In genomic region chr11:15988693-15989231, GRCh38 we compare ENCODE assay signal across 12 cellular contexts.
DNase-seq lines count a peak whose midpoint lies in the region; ATAC-seq, FAIRE-seq and TF ChIP-seq lines count a peak whose summit lies in the region.
"Had no signal": no experiment of that assay in that cellular context is flagged by ENCODE, and none has a peak within 500 bp of the region (broad histone marks: within the 10 kb centered on the region; RNA-seq: fewer than 3 reads in every experiment).

No MANE protein-coding gene starts in this region.

- no peak for FAIRE-seq in K562 (lab: Jason Lieb, UNC)

- no peaks in the 10 kb centered on the region for H3K9me1 ChIP-seq in K562 (ENCODE audit: control insufficient read depth, insufficient read depth, low read length)

- no peak overlapping the region for H3K27ac ChIP-seq in 22Rv1
- no peak overlapping the region for H3K27ac ChIP-seq in K562 (ENCODE audit: extremely low read depth, low read depth, low read length)
- H3K27ac ChIP-seq in iPS-20b (ENCODE audit: low read length), result no peak overlapping the region
- H3K27ac ChIP-seq in tibial artery, result no peak overlapping the region
- H3K27ac ChIP-seq: adrenal gland, prostate gland had no signal

- no peaks in the 10 kb centered on the region for H3K27me3 ChIP-seq in K562 (ENCODE audit: control insufficient read depth in 2 of 2, insufficient read depth in 2 of 2, low read length in 2 of 2)
- peaks cover 67% of the 10 kb centered on the region for H3K27me3 ChIP-seq in iPS-20b (ENCODE audit: insufficient read depth, low read length)
- H3K27me3 ChIP-seq in tibial artery, result no peaks in the 10 kb centered on the region
- H3K27me3 ChIP-seq: adrenal gland had no signal

- H3K36me3 ChIP-seq in K562 (ENCODE audit: control insufficient read depth, insufficient read depth, low read length), result no peaks in the 10 kb centered on the region
- H3K36me3 ChIP-seq in iPS-20b (ENCODE audit: insufficient read depth, low read depth, low read length), result no peaks in the 10 kb centered on the region
- H3K36me3 ChIP-seq in tibial artery, result no peaks in the 10 kb centered on the region
- H3K36me3 ChIP-seq: adrenal gland, prostate gland had no signal

- no peak overlapping the region for H3K4me2 ChIP-seq in K562 (ENCODE audit: insufficient read depth, low read length)

- H3K4me1 ChIP-seq in K562 (replicated peaks in 1 of 2; ENCODE audit: control insufficient read depth in 2 of 2, insufficient read depth in 2 of 2, low read length in 2 of 2) (no peaks in the 10 kb centered on the region), iPS-20b (ENCODE audit: insufficient read depth, low read length) (no peaks in the 10 kb centered on the region), tibial artery (no peaks in the 10 kb centered on the region)
- H3K4me1 ChIP-seq: adrenal gland, prostate gland had no signal

- TF ChIP-seq POLR2A in K562 (conservative IDR thresholded peaks at IDR 0.05), result no peak

- no peaks in the 10 kb centered on the region for H4K20me1 ChIP-seq in K562 (replicated peaks; ENCODE audit: control insufficient read depth, insufficient read depth, low read length)

- peak; percentile 50 for TF ChIP-seq CTCF in 22Rv1 (IDR thresholded peaks at IDR 0.05)
- peak; percentile 40 to 52 (median 49); a peak in 4 of 6 replicates for TF ChIP-seq CTCF in K562 (IDR thresholded peaks at IDR 0.05 in 2 of 3, conservative IDR thresholded peaks at IDR 0.05 in 1 of 3; ENCODE audit: insufficient read depth in 2 of 3, low read depth in 1 of 3, low read length in 3 of 3)
- TF ChIP-seq CTCF in tibial artery (IDR thresholded peaks at IDR 0.05), result peak in 1 of 2 experiments; percentile 7

- H3K9ac ChIP-seq in K562 (ENCODE audit: insufficient read depth in 1 of 2, low read depth in 2 of 2, low read length in 2 of 2) (no peak overlapping the region), iPS-20b (ENCODE audit: low read depth, low read length) (no peak overlapping the region)

- H2AFZ ChIP-seq in K562 (ENCODE audit: low read depth, low read length), result peak overlapping the region; percentile 32; the same call in 1 of the 2 replicates

- POLR2A ChIA-PET in K562 (lab: Yijun Ruan, JAX), result interaction anchor here (1.1 kb wide), 1 partner anchor 8 kb away, joined by 3 read pairs; no protein-coding TSS in a partner anchor

- CTCF ChIA-PET in K562 (lab: Yijun Ruan, JAX; ENCODE audit: low intra/inter-chr PET ratio), result no interaction called here

- no peaks in the 10 kb centered on the region for H3K9me3 ChIP-seq in K562 (replicated peaks; ENCODE audit: control insufficient read depth, insufficient read depth, low read depth, low read length)
- H3K9me3 ChIP-seq in iPS-20b (ENCODE audit: insufficient read depth, low read depth, low read length), result no peaks in the 10 kb centered on the region
- H3K9me3 ChIP-seq in tibial artery, result no peaks in the 10 kb centered on the region
- H3K9me3 ChIP-seq: adrenal gland, prostate gland had no signal

- TF ChIP-seq EP300 in K562 (IDR thresholded peaks at IDR 0.05; ENCODE audit: low read length), result no peak

- in situ Hi-C loops in K562 (cut with MboI), result no loop called here

- no peaks in the 10 kb centered on the region for H3K79me2 ChIP-seq in K562 (ENCODE audit: control insufficient read depth, insufficient read depth, low read length)

- no TSS peak for BruUV-seq in K562 (replicated peaks; lab: Mats Ljungman, UMichigan)

- intact Hi-C loops in K562 (cut with micrococcal nuclease), result loop anchor here (5.0 kb wide), 1 partner anchor 46 kb away; no protein-coding TSS in a partner anchor
- intact Hi-C loops in tibial artery (cut with DNase I; ENCODE audit: low total_unique reads), result no loop called here

- DNase-seq in K562 (ENCODE audit: extremely low read depth in 1 of 4, low spot score in 3 of 4) (no peak), tibial artery (no peak)
- no peak for DNase-seq in effector CD4-positive, alpha-beta T cell
- DNase-seq: activated CD4-positive, alpha-beta T cell treated with anti-CD3 and anti-CD28 coated beads, Interleukin-2, amount 10 ng/mL, durations not matched to agents 24 days and 14 days; adrenal gland; NCI-H774 had no signal

- peak; percentile 70 for ATAC-seq in HG03280 (IDR thresholded peaks at IDR 0.05; ENCODE audit: unreplicated experiment)
- ATAC-seq in K562, result peak; percentile 71
- ATAC-seq in HG03025 (IDR thresholded peaks at IDR 0.05; ENCODE audit: low FRiP score, unreplicated experiment), result no peak
- ATAC-seq in GM21737 (IDR thresholded peaks at IDR 0.05; ENCODE audit: unreplicated experiment), result no peak

- TF ChIP-seq RAD21 in K562 (CRISPR knock-in tag; conservative IDR thresholded peaks at IDR 0.05 in 1 of 2, IDR thresholded peaks at IDR 0.05 in 1 of 2), result peak in 1 of 2 experiments; percentile 17; a peak in 2 of 4 replicates

- H3K4me3 ChIP-seq in K562 (no peak overlapping the region), iPS-20b (ENCODE audit: low read length) (peak overlapping the region; percentile 52; the same call in 1 of the 2 replicates), tibial artery (no peak overlapping the region)
- H3K4me3 ChIP-seq: adrenal gland, prostate gland had no signal

- 77% methylated on average over 14 of the region's 14 CpGs for WGBS in K562 (ENCODE audit: insufficient coverage, low coverage, missing lambda C conversion rate)

TF ChIP-seq in K562, 482 proteins besides CTCF, POLR2A, EP300 and RAD21:
- TF ChIP-seq POLR2AphosphoS2 (IDR thresholded peaks at IDR 0.05; ENCODE audit: low read length) (no peak), ETV1 (tag; conservative IDR thresholded peaks at IDR 0.05; ENCODE audit: low read depth) (0 out of 2 replicates have a peak, but pooled peaks have one; percentile 32), MCM5 (IDR thresholded peaks at IDR 0.05; ENCODE audit: low read depth) (no peak)

Comparison
In these comparisons a context has a peak if more than half of its experiments do, and no peak if none do; other contexts are left out.
1. ATAC-seq: peak in HG03280 (single experiment) and K562 (single experiment); none in HG03025 (single experiment) and GM21737 (single experiment).